Comparison of ENCODE assay signal across 23 cellular contexts in genomic region chr17:27452828-27453227, GRCh38.
"Had no signal": no experiment of that assay in that cellular context is flagged by ENCODE, and none has a peak within 500 bp of the region (broad histone marks: within the 10 kb centered on the region; RNA-seq: fewer than 3 reads in every experiment).

No MANE protein-coding gene starts in this region.

- H3K9me3 ChIP-seq: gastrocnemius medialis, left lung, mucosa of descending colon, prostate gland, right atrium auricular region, stomach, thyroid gland had no signal

- DNase-seq: effector CD4-positive, alpha-beta T cell; gastrocnemius medialis; head of caudate nucleus; left cardiac atrium; left lung; mucosa of descending colon; naive thymus-derived CD4-positive, alpha-beta T cell; stimulated activated CD4-positive, alpha-beta T cell treated with anti-CD3 and anti-CD28 coated beads, Interleukin-2, amount 100 ng/mL, for 24 hours; stimulated activated CD4-positive, alpha-beta T cell treated with anti-CD3 and anti-CD28 coated beads, Interleukin-4, amount 100 ng/mL, for 24 hours; stimulated activated naive CD4-positive, alpha-beta T cell treated with Interleukin-2 at 50 U/mL for 16 hours; stomach; thyroid gland; trophoblast cell had no signal

- ATAC-seq: gastrocnemius medialis; left cardiac atrium; left lung; mucosa of descending colon; naive thymus-derived CD4-positive, alpha-beta T cell; sciatic nerve; stimulated activated effector memory CD8-positive, alpha-beta T cell treated with anti-CD3 and anti-CD28 coated beads, Interleukin-12 subunit alpha, Interleukin-12 subunit beta, amount 100 ng/mL, for 72 hours had no signal

- FAIRE-seq: islet of Langerhans had no signal

- H3K27me3 ChIP-seq: dorsolateral prefrontal cortex, gastrocnemius medialis, hepatocyte, left lung, right atrium auricular region, stomach, thyroid gland had no signal

- H3K9ac ChIP-seq: neural progenitor cell had no signal

- H2AFZ ChIP-seq: hepatocyte, neural progenitor cell had no signal

- H3K4me2 ChIP-seq: hepatocyte, neural progenitor cell had no signal

- H3K9me3 Mint-ChIP-seq: mesothelial cell of epicardium; naive thymus-derived CD4-positive, alpha-beta T cell; nephron; neural progenitor cell; stimulated activated effector memory CD8-positive, alpha-beta T cell treated with anti-CD3 and anti-CD28 coated beads, Interleukin-12 subunit alpha, Interleukin-12 subunit beta, amount 100 ng/mL, for 72 hours had no signal

- H3K4me3 ChIP-seq: dorsolateral prefrontal cortex, gastrocnemius medialis, hepatocyte, left lung, mucosa of descending colon, neural progenitor cell, prostate gland, right atrium auricular region, stomach, thyroid gland had no signal

- H3K27ac Mint-ChIP-seq: mesothelial cell of epicardium; naive thymus-derived CD4-positive, alpha-beta T cell; nephron; neural progenitor cell; stimulated activated effector memory CD8-positive, alpha-beta T cell treated with anti-CD3 and anti-CD28 coated beads, Interleukin-12 subunit alpha, Interleukin-12 subunit beta, amount 100 ng/mL, for 72 hours had no signal

- H3K4me3 Mint-ChIP-seq: mesothelial cell of epicardium; naive thymus-derived CD4-positive, alpha-beta T cell; nephron; neural progenitor cell; stimulated activated effector memory CD8-positive, alpha-beta T cell treated with anti-CD3 and anti-CD28 coated beads, Interleukin-12 subunit alpha, Interleukin-12 subunit beta, amount 100 ng/mL, for 72 hours had no signal

- H3K36me3 ChIP-seq: gastrocnemius medialis, left lung, neural progenitor cell, prostate gland, right atrium auricular region, stomach, thyroid gland had no signal

- H3K36me3 Mint-ChIP-seq: mesothelial cell of epicardium; naive thymus-derived CD4-positive, alpha-beta T cell; neural progenitor cell had no signal

- H3K27ac ChIP-seq: dorsolateral prefrontal cortex, gastrocnemius medialis, hepatocyte, left lung, neural progenitor cell, prostate gland, right atrium auricular region, stomach, thyroid gland had no signal
